ENCODE assay signal across 19 cellular contexts in the genomic region with DNA sequence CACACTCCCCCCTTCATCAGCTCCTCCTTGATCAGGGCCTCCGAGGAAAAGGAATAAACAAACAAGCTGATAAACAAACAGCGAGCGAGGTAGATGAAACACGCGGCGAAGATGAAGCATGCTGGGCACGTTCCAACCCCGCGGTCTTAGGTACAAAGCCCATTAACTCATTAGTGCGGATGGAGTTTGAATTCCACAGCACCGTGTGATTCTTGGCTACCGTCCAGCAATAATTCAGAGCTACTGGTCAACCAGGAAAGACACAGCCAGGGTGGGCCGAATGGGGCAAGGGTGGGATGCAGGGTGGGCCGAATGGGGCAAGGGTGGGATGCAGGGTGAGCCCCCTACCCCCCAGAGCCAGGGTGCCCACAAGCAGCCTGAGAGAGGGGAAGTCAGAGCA.
"Had no signal": no experiment of that assay in that cellular context is flagged by ENCODE, and none has a peak within 500 bp of the region (broad histone marks: within the 10 kb centered on the region; RNA-seq: fewer than 3 reads in every experiment).

No MANE protein-coding gene starts in this region.

- H3K27me3 ChIP-seq: adrenal gland, colonic mucosa had no signal

- H3K36me3 ChIP-seq: adrenal gland, colonic mucosa, gastrocnemius medialis, heart left ventricle had no signal

- H3K27ac Mint-ChIP-seq: activated CD4-positive, alpha-beta T cell treated with anti-CD3 and anti-CD28 coated beads for 36 hours; activated naive CD4-positive, alpha-beta T cell treated with anti-CD3 and anti-CD28 coated beads, Interleukin-2, amount 50 U/mL, for 72 hours; activated T-helper 1 cell treated with anti-CD3 and anti-CD28 coated beads, Interleukin-12 subunit alpha, Interleukin-12 subunit beta, Interleukin-2, Interleukin-4 antibody, amounts not matched to agents 30 ng/mL and 10 ng/mL and 1 ng/mL, durations not matched to agents 14 hours and 24 hours and 36 hours; progenitor cell of endocrine pancreas; stimulated activated naive CD8-positive, alpha-beta T cell treated with anti-CD3 and anti-CD28 coated beads, Interleukin-15, Interleukin-2, amounts not matched to agents 100 ng/mL and 50 ng/mL, for 24 hours had no signal

- H3K4me1 Mint-ChIP-seq: activated CD4-positive, alpha-beta T cell treated with anti-CD3 and anti-CD28 coated beads for 36 hours had no signal

- H3K4me3 ChIP-seq: adrenal gland, body of pancreas, colonic mucosa, gastrocnemius medialis, heart left ventricle, skin epidermis had no signal

- H3K4me3 Mint-ChIP-seq: activated CD4-positive, alpha-beta T cell treated with anti-CD3 and anti-CD28 coated beads for 36 hours; activated T-helper 1 cell treated with anti-CD3 and anti-CD28 coated beads, Interleukin-12 subunit alpha, Interleukin-12 subunit beta, Interleukin-2, Interleukin-4 antibody, amounts not matched to agents 30 ng/mL and 10 ng/mL and 1 ng/mL, durations not matched to agents 14 hours and 24 hours and 36 hours; stimulated activated naive CD8-positive, alpha-beta T cell treated with anti-CD3 and anti-CD28 coated beads, Interleukin-15, Interleukin-2, amounts not matched to agents 100 ng/mL and 50 ng/mL, for 24 hours had no signal

- H3K27me3 Mint-ChIP-seq: stimulated activated naive CD8-positive, alpha-beta T cell treated with anti-CD3 and anti-CD28 coated beads, Interleukin-15, Interleukin-2, amounts not matched to agents 100 ng/mL and 50 ng/mL, for 24 hours had no signal

- DNase-seq: activated CD4-positive, alpha-beta T cell treated with anti-CD3 and anti-CD28 coated beads for 36 hours; activated CD4-positive, alpha-beta T cell treated with anti-CD3 and anti-CD28 coated beads, Interleukin-2, amount 50 U/mL, for 48 hours; activated gamma-delta T cell treated with Interleukin-2 at 50 U/mL for 16 hours; adrenal gland; body of pancreas; colonic mucosa; effector CD4-positive, alpha-beta T cell; gastrocnemius medialis; heart left ventricle; kidney glomerular epithelial cell; left ventricle myocardium superior; right cardiac atrium; T-helper 2 cell; trophoblast cell had no signal

- H3K27ac ChIP-seq: adrenal gland, body of pancreas, colonic mucosa, gastrocnemius medialis, heart left ventricle, skin epidermis had no signal

- H3K4me1 ChIP-seq: adrenal gland, body of pancreas, colonic mucosa, gastrocnemius medialis, heart left ventricle had no signal

- H3K9me3 ChIP-seq: adrenal gland, body of pancreas, colonic mucosa, gastrocnemius medialis, heart left ventricle had no signal

- ATAC-seq: activated CD4-positive, alpha-beta T cell treated with anti-CD3 and anti-CD28 coated beads for 36 hours; activated naive CD4-positive, alpha-beta T cell treated with anti-CD3 and anti-CD28 coated beads, Interleukin-2, amount 50 U/mL, for 72 hours; body of pancreas; gastrocnemius medialis; heart left ventricle; left ventricle myocardium superior; right cardiac atrium had no signal

- H3K36me3 Mint-ChIP-seq: activated naive CD4-positive, alpha-beta T cell treated with anti-CD3 and anti-CD28 coated beads, Interleukin-2, amount 50 U/mL, for 72 hours had no signal

- H3K9me3 Mint-ChIP-seq: activated naive CD4-positive, alpha-beta T cell treated with anti-CD3 and anti-CD28 coated beads, Interleukin-2, amount 50 U/mL, for 72 hours; activated T-helper 1 cell treated with anti-CD3 and anti-CD28 coated beads, Interleukin-12 subunit alpha, Interleukin-12 subunit beta, Interleukin-2, Interleukin-4 antibody, amounts not matched to agents 30 ng/mL and 10 ng/mL and 1 ng/mL, durations not matched to agents 14 hours and 24 hours and 36 hours; stimulated activated naive CD8-positive, alpha-beta T cell treated with anti-CD3 and anti-CD28 coated beads, Interleukin-15, Interleukin-2, amounts not matched to agents 100 ng/mL and 50 ng/mL, for 24 hours had no signal
